In genomic region chrX:45628041-45628440, GRCh38 we compare ENCODE assay signal across 29 cellular contexts.
DNase-seq lines count a peak whose midpoint lies in the region; ATAC-seq, FAIRE-seq and TF ChIP-seq lines count a peak whose summit lies in the region.
"Had no signal": no experiment of that assay in that cellular context is flagged by ENCODE, and none has a peak within 500 bp of the region (broad histone marks: within the 10 kb centered on the region; RNA-seq: fewer than 3 reads in every experiment).

No MANE protein-coding gene starts in this region.

- no peaks in the 10 kb centered on the region for H3K27me3 ChIP-seq in bronchial epithelial cell (ENCODE audit: control insufficient read depth, insufficient read depth, low read length)
- H3K27me3 ChIP-seq in dorsolateral prefrontal cortex = peaks cover 0 to 30% (median 0%) of the 10 kb centered on the region in 45 donors
- no peaks in the 10 kb centered on the region for H3K27me3 ChIP-seq in right atrium auricular region
- H3K27me3 ChIP-seq: BLaER1 treated with 17β-estradiol and CSF1 and Interleukin-3, amounts not matched to agents 10 nM and 100 nM; breast epithelium; tibial nerve had no signal

- TF ChIP-seq CTCF in AG10803 (conservative IDR thresholded peaks at IDR 0.05; ENCODE audit: low read length) (no peak), bronchial epithelial cell (IDR thresholded peaks at IDR 0.05; ENCODE audit: insufficient read depth, low read length, severe bottlenecking) (no peak), dorsolateral prefrontal cortex (IDR thresholded peaks at IDR 0.05 in 54 of 56, conservative IDR thresholded peaks at IDR 0.05 in 2 of 56; ENCODE audit: low read depth in 1 of 56, partially characterized antibody in 56 of 56) (no peak), right atrium auricular region (IDR thresholded peaks at IDR 0.05) (no peak)

- FAIRE-seq in bronchial epithelial cell (lab: Jason Lieb, UNC) = no peak
- FAIRE-seq: colon, frontal cortex, H1 had no signal

- no peak overlapping the region for H3K27ac ChIP-seq in dorsolateral prefrontal cortex
- no peak overlapping the region for H3K27ac ChIP-seq in right atrium auricular region
- H3K27ac ChIP-seq: BLaER1 treated with 17β-estradiol and CSF1 and Interleukin-3, amounts not matched to agents 10 nM and 100 nM; breast epithelium; tibial nerve had no signal

- DNase-seq in AG10803 (ENCODE audit: low read depth) = peak; percentile 36
- DNase-seq in HT1080 (ENCODE audit: low read depth) = peak; percentile 47
- peak; percentile 5 for DNase-seq in bronchial epithelial cell (ENCODE audit: low read depth)
- DNase-seq in hepatic stellate cell (ENCODE audit: low spot score) = peak; percentile 27
- no peak for DNase-seq in dorsolateral prefrontal cortex
- no peak for DNase-seq in medulla oblongata (ENCODE audit: extremely low spot score)
- no peak for DNase-seq in right atrium auricular region (ENCODE audit: low spot score)
- DNase-seq: activated CD4-positive, alpha-beta memory T cell treated with anti-CD3 and anti-CD28 coated beads, Interleukin-2, amount 10 ng/mL, durations not matched to agents 7 days and 5 days; amygdala; DMS153; effector memory CD4-positive, alpha-beta T cell; KBM-7; left cardiac atrium; MM.1S; NCI-H1417; NCI-H2029; NCI-H524 treated with DMSO at 0.1 percent for 48 hours; Right ventricle myocardium superior; stimulated activated CD4-positive, alpha-beta T cell treated with anti-CD3 and anti-CD28 coated beads, Interleukin-15, amount 100 ng/mL, for 24 hours; stimulated activated CD4-positive, alpha-beta T cell treated with anti-CD3 and anti-CD28 coated beads, Interleukin-4, amount 100 ng/mL, for 4 hours had no signal

- H3K36me3 ChIP-seq in bronchial epithelial cell (ENCODE audit: control insufficient read depth, insufficient read depth, low read length) (no peaks in the 10 kb centered on the region), right atrium auricular region (no peaks in the 10 kb centered on the region)
- H3K36me3 ChIP-seq: BLaER1 treated with 17β-estradiol and CSF1 and Interleukin-3, amounts not matched to agents 10 nM and 100 nM; breast epithelium; tibial nerve had no signal

- no peaks in the 10 kb centered on the region for H3K4me1 ChIP-seq in right atrium auricular region
- H3K4me1 ChIP-seq: BLaER1 treated with 17β-estradiol and CSF1 and Interleukin-3, amounts not matched to agents 10 nM and 100 nM; breast epithelium had no signal

- H3K4me3 ChIP-seq in AG10803 (ENCODE audit: low read length) = no peak overlapping the region
- no peak overlapping the region for H3K4me3 ChIP-seq in bronchial epithelial cell (ENCODE audit: low read depth, low read length)
- no peak overlapping the region for H3K4me3 ChIP-seq in dorsolateral prefrontal cortex
- H3K4me3 ChIP-seq in right atrium auricular region = no peak overlapping the region
- H3K4me3 ChIP-seq: BLaER1 treated with 17β-estradiol and CSF1 and Interleukin-3, amounts not matched to agents 10 nM and 100 nM; breast epithelium; lung; tibial nerve had no signal

- H3K9me3 ChIP-seq in right atrium auricular region = peaks cover 0 to 15% of the 10 kb centered on the region in 2 donors
- H3K9me3 ChIP-seq: tibial nerve had no signal

- no peak for ATAC-seq in GM19023 (IDR thresholded peaks at IDR 0.05; ENCODE audit: unreplicated experiment)
- ATAC-seq: left cardiac atrium; natural killer cell treated with Interleukin-12 subunit alpha and Interleukin-12 subunit beta and Interleukin-15 and Interleukin-18, amount 100 ng/mL, for 72 hours had no signal

- intact Hi-C loops in dorsolateral prefrontal cortex (cut with DNase I) = no loop called here

Comparison
In these comparisons a context has a peak if more than half of its experiments do, and no peak if none do; other contexts are left out.
1. DNase-seq: peak in AG10803 (single experiment), HT1080 (single experiment), bronchial epithelial cell (single experiment) and hepatic stellate cell (single experiment); none in dorsolateral prefrontal cortex (0 of 10), medulla oblongata (single experiment) and right atrium auricular region (single experiment).